8 cellular contexts compared by ENCODE assay signal in the genomic region with DNA sequence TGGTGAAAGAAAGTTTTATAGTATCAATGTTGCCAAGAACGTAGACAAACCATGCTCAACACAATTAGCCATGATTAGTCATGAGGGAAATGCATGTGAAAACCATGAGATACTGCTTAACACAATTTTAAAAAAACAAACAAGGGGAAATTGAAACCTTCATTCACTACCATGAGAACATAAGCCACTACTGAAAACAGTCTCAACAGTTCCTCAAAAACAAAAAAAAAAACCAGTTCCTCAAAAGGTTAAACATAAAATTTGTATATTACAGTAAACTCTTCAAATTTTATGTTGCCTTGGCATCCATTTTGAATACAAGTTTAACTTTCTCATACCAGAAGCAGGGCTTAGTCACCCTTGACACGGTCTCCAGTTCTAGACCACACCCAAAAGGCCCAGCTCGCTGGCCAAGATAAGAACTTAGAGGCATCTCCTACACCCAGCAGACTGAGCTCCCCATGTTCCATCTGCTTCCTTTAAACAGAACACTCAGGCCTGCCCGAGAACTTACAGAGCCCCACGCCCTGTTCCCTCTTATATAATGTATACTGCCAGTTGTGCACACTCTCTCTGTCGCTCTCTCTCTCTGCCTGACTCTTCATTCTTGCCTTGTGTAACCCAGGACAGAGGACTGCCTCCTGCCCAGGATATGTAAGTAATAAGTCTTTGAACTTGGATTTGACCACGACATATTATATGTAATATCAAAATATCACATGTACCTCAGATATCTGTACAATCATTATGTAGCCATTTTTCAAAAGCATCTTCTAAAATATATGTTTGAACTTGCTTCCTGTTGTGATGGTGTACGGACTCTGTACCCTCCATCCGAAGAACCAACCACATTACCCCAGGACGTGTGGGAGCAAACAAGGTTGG.
DNase-seq lines count a peak whose midpoint lies in the region; ATAC-seq, FAIRE-seq and TF ChIP-seq lines count a peak whose summit lies in the region.

No MANE protein-coding gene starts in this region.

- CTCF ChIA-PET in A549 (lab: Yijun Ruan, JAX), result interaction anchor here (0.9 to 3.8 kb wide), 2 partner anchors 11 to 24 kb away, joined by 3 to 12 read pairs; no protein-coding TSS in a partner anchor

- peaks cover 9% of the 10 kb centered on the region for H3K36me3 ChIP-seq in bronchial epithelial cell (ENCODE audit: control insufficient read depth, insufficient read depth, low read length)
- H3K36me3 ChIP-seq in tibial artery, result no peaks in the 10 kb centered on the region

- WGBS in A549 (ENCODE audit: missing lambda C conversion rate), result 47% methylated on average over 10 of the region's 10 CpGs

- ATAC-seq in A549, result peak; percentile 79 to 91; a peak in 5 of 6 replicates
- ATAC-seq in GM19035 (IDR thresholded peaks at IDR 0.05; ENCODE audit: unreplicated experiment), result peak; percentile 56
- peak; percentile 55 for ATAC-seq in HG03175 (IDR thresholded peaks at IDR 0.05; ENCODE audit: unreplicated experiment)

- intact Hi-C loops in tibial artery (cut with DNase I; ENCODE audit: low total_unique reads), result no loop called here

- H3K4me2 ChIP-seq in A549, result peak overlapping the region; percentile 77

- H3K4me3 ChIP-seq in A549 (no peak overlapping the region), bronchial epithelial cell (ENCODE audit: low read depth, low read length) (no peak overlapping the region), tibial artery (no peak overlapping the region)

- DNase-seq in A549 (ENCODE audit: low read depth in 1 of 2, low spot score in 1 of 2), result peak; percentile 28 to 76
- DNase-seq in SKM-1 treated with dmso at 0.1 percent for 144 hours (lab: John Stamatoyannopoulos, UW; ENCODE audit: unreplicated experiment), result peak; percentile 53
- DNase-seq in bronchial epithelial cell (ENCODE audit: low read depth), result peak; percentile 86
- peak; percentile 85 to 92 for DNase-seq in lung microvascular endothelial cell (ENCODE audit: low read depth in 2 of 2)
- DNase-seq in tibial artery, result peak; percentile 81 to 86
- no peak for DNase-seq in nucleus accumbens (lab: John Stamatoyannopoulos, UW)

- POLR2A ChIA-PET in A549 (lab: Yijun Ruan, JAX), result interaction anchor here (1.4 to 2.2 kb wide), 2 partner anchors 25 to 68 kb away, joined by 4 to 9 read pairs; a partner anchor contains a TSS

- FAIRE-seq in A549 (lab: Jason Lieb, UNC) (no peak), bronchial epithelial cell (lab: Jason Lieb, UNC) (no peak)

- TF ChIP-seq CTCF in A549 (IDR thresholded peaks at IDR 0.05), result no peak
- TF ChIP-seq CTCF in bronchial epithelial cell (IDR thresholded peaks at IDR 0.05; ENCODE audit: insufficient read depth, low read length, severe bottlenecking), result no peak
- no peak for TF ChIP-seq CTCF in tibial artery (IDR thresholded peaks at IDR 0.05)

- no peak for TF ChIP-seq RAD21 in A549 (conservative IDR thresholded peaks at IDR 0.05 in 1 of 2, IDR thresholded peaks at IDR 0.05 in 1 of 2)

- no peak for TF ChIP-seq POLR2A in A549 (IDR thresholded peaks at IDR 0.05; ENCODE audit: low read length)

- H3K4me1 ChIP-seq in A549 (peaks cover 36% of the 10 kb centered on the region), tibial artery (peaks cover 9 to 64% (median 45%) of the 10 kb centered on the region in 4 donors)

- TF ChIP-seq EP300 in A549 (IDR thresholded peaks at IDR 0.05), result no peak

- no peaks in the 10 kb centered on the region for H3K9me3 ChIP-seq in A549
- no peaks in the 10 kb centered on the region for H3K9me3 ChIP-seq in tibial artery

- H3K27me3 ChIP-seq in bronchial epithelial cell (ENCODE audit: control insufficient read depth, insufficient read depth, low read length) (no peaks in the 10 kb centered on the region), tibial artery (no peaks in the 10 kb centered on the region)

- H3K27ac ChIP-seq in A549, result peak overlapping the region; percentile 82
- H3K27ac ChIP-seq in tibial artery, result peak overlapping the region; percentile 66 to 81

TF ChIP-seq in A549, 52 proteins besides CTCF, POLR2A, EP300 and RAD21:
- no peak for TF ChIP-seq HOXB13 (CRISPR knock-in tag; IDR thresholded peaks at IDR 0.05; ENCODE audit: low read depth)
- TF ChIP-seq FOSL2 (IDR thresholded peaks at IDR 0.05), result no peak
- TF ChIP-seq FOSL2 (CRISPR knock-in tag; IDR thresholded peaks at IDR 0.05), result 0 out of 2 replicates have a peak, but pooled peaks have one; percentile 4

Comparison
In these comparisons a context has a peak if more than half of its experiments do, and no peak if none do; other contexts are left out.
1. DNase-seq: peak in A549 (2 of 2), SKM-1 treated with dmso at 0.1 percent for 144 hours (single experiment), bronchial epithelial cell (single experiment), lung microvascular endothelial cell (2 of 2) and tibial artery (2 of 2); none in nucleus accumbens (0 of 56).
2. Peak in every context shown above with its lines, with median percentiles within 50 percentile points of each other: ATAC-seq.